ENCODE assay signal across 10 cellular contexts in genomic region chr18:48781990-48782368, GRCh38.
DNase-seq lines count a peak whose midpoint lies in the region; ATAC-seq and TF ChIP-seq lines count a peak whose summit lies in the region.
"Had no signal": no experiment of that assay in that cellular context is flagged by ENCODE, and none has a peak within 500 bp of the region (broad histone marks: within the 10 kb centered on the region; RNA-seq: fewer than 3 reads in every experiment).

No MANE protein-coding gene starts in this region.

- H3K4me3 ChIP-seq in gastroesophageal sphincter (peak overlapping the region in 1 of 2 donors; percentile 32), thoracic aorta (peak overlapping the region; percentile 57)

- no peaks in the 10 kb centered on the region for H3K36me3 Mint-ChIP-seq in neural crest cell (ENCODE audit: low read depth)

- TF ChIP-seq POLR2A in gastroesophageal sphincter (IDR thresholded peaks at IDR 0.05) = no peak

- H3K36me3 ChIP-seq in gastroesophageal sphincter = peaks cover 0 to 26% of the 10 kb centered on the region in 2 donors
- H3K36me3 ChIP-seq in thoracic aorta = no peaks in the 10 kb centered on the region

- H3K4me1 ChIP-seq in gastroesophageal sphincter = peaks cover 6 to 71% (median 33%) of the 10 kb centered on the region in 3 donors
- peaks cover 49 to 92% of the 10 kb centered on the region in 2 donors for H3K4me1 ChIP-seq in thoracic aorta (ENCODE audit: control insufficient read depth in 1 of 2, low read depth in 2 of 2)

- TF ChIP-seq EP300 in gastroesophageal sphincter (IDR thresholded peaks at IDR 0.05) = no peak

- H3K9me3 ChIP-seq in gastroesophageal sphincter (no peaks in the 10 kb centered on the region), thoracic aorta (no peaks in the 10 kb centered on the region)

- 63 to 80% (median 73%) methylated on average over 2 of the region's 2 CpGs for WGBS in adipose tissue, 3 donors
- 54% methylated on average over 2 of the region's 2 CpGs; no CpG with 5 or more reads in 1 of the 2 donors for WGBS in gastroesophageal sphincter (ENCODE audit: low coverage in 1 of 2), 2 donors

- DNase-seq in neural crest cell (ENCODE audit: low read depth, low spot score) (no peak), thoracic aorta (ENCODE audit: low spot score) (no peak), NCI-H1436 treated with DMSO at 0.1 percent for 48 hours (lab: John Stamatoyannopoulos, UW) (no peak), ureter (ENCODE audit: low spot score) (no peak), NCI-H2227 treated with DMSO at 0.1 percent for 48 hours (lab: John Stamatoyannopoulos, UW) (no peak), NCI-H526 treated with DMSO at 0.1 percent for 48 hours (lab: John Stamatoyannopoulos, UW) (no peak)
- DNase-seq: NCI-H446, SHP77 had no signal

- no peak for ATAC-seq in gastroesophageal sphincter
- no peak for ATAC-seq in thoracic aorta (ENCODE audit: insufficient number of reproducible peaks, low FRiP score, low read depth)

- H3K27me3 ChIP-seq in gastroesophageal sphincter = no peaks in the 10 kb centered on the region
- H3K27me3 ChIP-seq in thoracic aorta (replicated peaks; ENCODE audit: insufficient read depth) = no peaks in the 10 kb centered on the region

- H3K27ac ChIP-seq in adipose tissue (ENCODE audit: low read depth, low read length) = peak overlapping the region; percentile 4
- peak overlapping the region; percentile 25 to 85 (median 80) for H3K27ac ChIP-seq in gastroesophageal sphincter
- peak overlapping the region; percentile 95 to 97 for H3K27ac ChIP-seq in thoracic aorta

- no peaks in the 10 kb centered on the region for H3K9me3 Mint-ChIP-seq in neural crest cell

- peak overlapping the region; percentile 76 for H3K4me3 Mint-ChIP-seq in neural crest cell

- H3K4me1 Mint-ChIP-seq in neural crest cell = peaks cover 27% of the 10 kb centered on the region

- peak overlapping the region; percentile 67 for H3K27ac Mint-ChIP-seq in neural crest cell (ENCODE audit: unreplicated experiment)

- H3K27me3 Mint-ChIP-seq in neural crest cell (ENCODE audit: low read depth) = no peaks in the 10 kb centered on the region

- no peak for TF ChIP-seq CTCF in gastroesophageal sphincter (IDR thresholded peaks at IDR 0.05)
- no peak for TF ChIP-seq CTCF in neural crest cell (conservative IDR thresholded peaks at IDR 0.05)
- TF ChIP-seq CTCF in thoracic aorta (IDR thresholded peaks at IDR 0.05) = no peak

Comparison
In these comparisons a context has a peak if more than half of its experiments do, and no peak if none do; other contexts are left out.
1. H3K27ac ChIP-seq: peak in every context shown above with its lines; median percentile 96 in thoracic aorta; 80 in gastroesophageal sphincter; 4 in adipose tissue.